In genomic region chr7:134865001-134865845, GRCh38 we compare ENCODE assay signal across 8 cellular contexts.
DNase-seq lines count a peak whose midpoint lies in the region; ATAC-seq and TF ChIP-seq lines count a peak whose summit lies in the region.

No MANE protein-coding gene starts in this region.

- 41 to 60% (median 53%) methylated on average over 9 of the region's 9 CpGs for WGBS in stomach, 5 donors

- no peaks in the 10 kb centered on the region for H3K9me3 Mint-ChIP-seq in activated naive CD4-positive, alpha-beta T cell treated with anti-CD3 and anti-CD28 coated beads for 36 hours

- CTCF ChIA-PET in activated naive CD4-positive, alpha-beta T cell treated with anti-CD3 and anti-CD28 coated beads for 36 hours (lab: Charles Lee): interaction anchor here (0.6 to 0.7 kb wide), 2 partner anchors 50 to 232 kb away, joined by 3 read pairs; no protein-coding TSS in a partner anchor

- H3K4me1 ChIP-seq in stomach: peaks cover 3 to 63% (median 37%) of the 10 kb centered on the region in 4 donors

- H3K36me3 Mint-ChIP-seq in activated naive CD4-positive, alpha-beta T cell treated with anti-CD3 and anti-CD28 coated beads for 36 hours (ENCODE audit: low read depth): peaks cover 9% of the 10 kb centered on the region

- TF ChIP-seq CTCF in stomach (IDR thresholded peaks at IDR 0.05): no peak

- ATAC-seq in HG02884 (IDR thresholded peaks at IDR 0.05; ENCODE audit: unreplicated experiment) (peak; percentile 67), left lobe of liver (peak; percentile 30)

- peak overlapping the region; percentile 65 for H3K4me3 Mint-ChIP-seq in activated naive CD4-positive, alpha-beta T cell treated with anti-CD3 and anti-CD28 coated beads for 36 hours

- H3K27me3 Mint-ChIP-seq in activated naive CD4-positive, alpha-beta T cell treated with anti-CD3 and anti-CD28 coated beads for 36 hours (ENCODE audit: low read depth): no peaks in the 10 kb centered on the region

- no peak for TF ChIP-seq EP300 in stomach (IDR thresholded peaks at IDR 0.05)

- peak overlapping the region; percentile 77 for H3K27ac Mint-ChIP-seq in activated naive CD4-positive, alpha-beta T cell treated with anti-CD3 and anti-CD28 coated beads for 36 hours

- intact Hi-C loops in activated naive CD4-positive, alpha-beta T cell treated with anti-CD3 and anti-CD28 coated beads for 36 hours (cut with micrococcal nuclease): loop anchor here (1.0 to 10.0 kb wide), 9 partner anchors 8 to 548 kb away; partner anchors contain the start of genes AKR1B1, BPGM, CYREN and SLC35B4
- intact Hi-C loops in stomach (cut with DNase I; ENCODE audit: low total_unique reads): no loop called here

- H3K9me3 ChIP-seq in stomach: no peaks in the 10 kb centered on the region

- H3K4me1 Mint-ChIP-seq in activated naive CD4-positive, alpha-beta T cell treated with anti-CD3 and anti-CD28 coated beads for 36 hours (ENCODE audit: low read depth): peaks cover 39% of the 10 kb centered on the region

- no peak for TF ChIP-seq POLR2A in stomach (IDR thresholded peaks at IDR 0.05)

- no peaks in the 10 kb centered on the region for H3K27me3 ChIP-seq in stomach

- peaks cover 0 to 21% (median 6%) of the 10 kb centered on the region in 4 donors for H3K36me3 ChIP-seq in stomach

- peak overlapping the region in 3 of 4 donors; percentile 9 to 18 (median 15) for H3K4me3 ChIP-seq in stomach

- peak overlapping the region in 4 of 5 donors; percentile 55 to 79 (median 77) for H3K27ac ChIP-seq in stomach

- DNase-seq in EH (ENCODE audit: low read depth) (peak; percentile 56), left lobe of liver (ENCODE audit: low spot score) (no peak), stomach (no peak), epidermal melanocyte (ENCODE audit: insufficient read length, low spot score) (no peak), cortex of kidney (lab: John Stamatoyannopoulos, UW) (no peak), GF-D8 (lab: John Stamatoyannopoulos, UW) (no peak)
- peak; percentile 62 for DNase-seq in activated naive CD4-positive, alpha-beta T cell treated with anti-CD3 and anti-CD28 coated beads for 36 hours

Comparison
In these comparisons a context has a peak if more than half of its experiments do, and no peak if none do; other contexts are left out.
1. DNase-seq: peak in EH (single experiment) and activated naive CD4-positive, alpha-beta T cell treated with anti-CD3 and anti-CD28 coated beads for 36 hours (single experiment); none in left lobe of liver (single experiment), stomach (single experiment), epidermal melanocyte (single experiment), cortex of kidney (single experiment) and GF-D8 (single experiment).